11 cellular contexts compared by ENCODE assay signal in genomic region chr4:158775091-158775651, GRCh38. TPM values are rescaled to one million over a fixed set of nuclear protein-coding genes. Genes with fewer than 3 reads are reported as not detected.
DNase-seq lines count a peak whose midpoint lies in the region; ATAC-seq and TF ChIP-seq lines count a peak whose summit lies in the region.
"Had no signal": no experiment of that assay in that cellular context is flagged by ENCODE, and none has a peak within 500 bp of the region (broad histone marks: within the 10 kb centered on the region; RNA-seq: fewer than 3 reads in every experiment).

No MANE protein-coding gene starts in this region.

- peak; percentile 62 for DNase-seq in AG08395 (ENCODE audit: low spot score)
- DNase-seq in fibroblast of villous mesenchyme (ENCODE audit: low read depth): peak; percentile 58
- no peak for DNase-seq in neuronal stem cell (ENCODE audit: low spot score)
- DNase-seq in stimulated activated naive B cell treated with anti-CD40 and anti-IgM and Interleukin-4, amounts not matched to agents 10 μg/mL and 1 μg/mL and 100 μg/mL, for 72 hours: no peak
- no peak for DNase-seq in GDM1 (lab: John Stamatoyannopoulos, UW)
- DNase-seq in NCI-H2029 (lab: John Stamatoyannopoulos, UW): no peak
- DNase-seq: NCI-H524; stimulated activated CD4-positive, alpha-beta T cell treated with anti-CD3 and anti-CD28 coated beads, Interleukin-4, amount 100 ng/mL, for 4 hours had no signal

- no peak overlapping the region for H2BK12ac ChIP-seq in neuronal stem cell (ENCODE audit: low read length)

- WGBS in neuronal stem cell (ENCODE audit: extremely low coverage in 2 of 2, insufficient read length in 2 of 2, insufficient replicate concordance in 1 of 2), 2 donors: no CpG with 5 or more reads among the region's 1 CpG

- no peak overlapping the region for H3K27ac Mint-ChIP-seq in stimulated activated naive B cell treated with anti-CD40 and anti-IgM and Interleukin-4, amounts not matched to agents 10 μg/mL and 1 μg/mL and 100 μg/mL, for 72 hours
- H3K27ac Mint-ChIP-seq: B cell had no signal

- H2BK5ac ChIP-seq in neuronal stem cell (ENCODE audit: low read length): no peak overlapping the region

- H3K36me3 ChIP-seq in neuronal stem cell (replicated peaks in 1 of 2; ENCODE audit: control insufficient read depth in 2 of 2, insufficient read depth in 2 of 2, low read length in 2 of 2): no peaks in the 10 kb centered on the region

- peaks cover 0 to 2% (median 0%) of the 10 kb centered on the region in 3 experiments for H3K27me3 ChIP-seq in neuronal stem cell (ENCODE audit: control insufficient read depth in 3 of 3, insufficient read depth in 3 of 3, low read depth in 1 of 3, low read length in 3 of 3)

- H3K4me3 ChIP-seq in fibroblast of villous mesenchyme (ENCODE audit: low read depth, low read length) (no peak overlapping the region), neuronal stem cell (ENCODE audit: low read length in 2 of 2) (no peak overlapping the region)

- peak overlapping the region; percentile 39 for H2AFZ ChIP-seq in neuronal stem cell (ENCODE audit: low read length)

- no peak overlapping the region for H3K14ac ChIP-seq in neuronal stem cell (ENCODE audit: low read length)

- H4K8ac ChIP-seq in neuronal stem cell (ENCODE audit: low read depth, low read length): no peak overlapping the region

- H3K9me3 Mint-ChIP-seq in stimulated activated naive B cell treated with anti-CD40 and anti-IgM and Interleukin-4, amounts not matched to agents 10 μg/mL and 1 μg/mL and 100 μg/mL, for 72 hours: no peaks in the 10 kb centered on the region

- no peak overlapping the region for H2BK15ac ChIP-seq in neuronal stem cell (ENCODE audit: low read length)

- H3K18ac ChIP-seq in neuronal stem cell (ENCODE audit: low read length): no peak overlapping the region

- no peak overlapping the region for H3K23ac ChIP-seq in neuronal stem cell (ENCODE audit: low read depth, low read length, poor library complexity)

- H3K36me3 Mint-ChIP-seq in stimulated activated naive B cell treated with anti-CD40 and anti-IgM and Interleukin-4, amounts not matched to agents 10 μg/mL and 1 μg/mL and 100 μg/mL, for 72 hours: no peaks in the 10 kb centered on the region

- H3K79me1 ChIP-seq in neuronal stem cell (ENCODE audit: low read depth, low read length): no peaks in the 10 kb centered on the region

- H3K27me3 Mint-ChIP-seq in stimulated activated naive B cell treated with anti-CD40 and anti-IgM and Interleukin-4, amounts not matched to agents 10 μg/mL and 1 μg/mL and 100 μg/mL, for 72 hours: peaks cover 46% of the 10 kb centered on the region in 2 donors

- no peak overlapping the region for H3K4ac ChIP-seq in neuronal stem cell (ENCODE audit: low read length)

- H3K27ac ChIP-seq in neuronal stem cell (replicated peaks; ENCODE audit: low read length): no peak overlapping the region

- H4K91ac ChIP-seq in neuronal stem cell (ENCODE audit: low read depth, low read length, poor library complexity): no peak overlapping the region

- H3K4me3 Mint-ChIP-seq in stimulated activated naive B cell treated with anti-CD40 and anti-IgM and Interleukin-4, amounts not matched to agents 10 μg/mL and 1 μg/mL and 100 μg/mL, for 72 hours: no peak overlapping the region
- H3K4me3 Mint-ChIP-seq: B cell had no signal

- no peak overlapping the region for H2AK5ac ChIP-seq in neuronal stem cell (ENCODE audit: low read depth, low read length)

- H3K9me3 ChIP-seq in neuronal stem cell (replicated peaks in 1 of 2; ENCODE audit: control insufficient read depth in 2 of 2, insufficient read depth in 1 of 2, low read depth in 1 of 2, low read length in 2 of 2): no peaks in the 10 kb centered on the region

- H3K4me2 ChIP-seq in neuronal stem cell (ENCODE audit: insufficient read depth, low read length, poor library complexity, severe bottlenecking): no peak overlapping the region

- ATAC-seq in SK-N-SH treated with all-trans-retinoic acid at 6 μM for 48 hours: peak; percentile 66
- ATAC-seq in stimulated activated naive B cell treated with anti-CD40 and anti-IgM and Interleukin-4, amounts not matched to agents 10 μg/mL and 1 μg/mL and 100 μg/mL, for 72 hours (replicated peaks): no peak
- ATAC-seq in HG02981 (IDR thresholded peaks at IDR 0.05; ENCODE audit: unreplicated experiment): no peak

- H3K4me1 Mint-ChIP-seq in stimulated activated naive B cell treated with anti-CD40 and anti-IgM and Interleukin-4, amounts not matched to agents 10 μg/mL and 1 μg/mL and 100 μg/mL, for 72 hours: peaks cover 6 to 7% of the 10 kb centered on the region in 2 donors

- H3K4me1 ChIP-seq in neuronal stem cell (ENCODE audit: control insufficient read depth in 2 of 2, insufficient read depth in 1 of 2, low read depth in 1 of 2, low read length in 2 of 2): peaks cover 1 to 27% of the 10 kb centered on the region in 2 donors

- no peak for TF ChIP-seq CTCF in fibroblast of villous mesenchyme (IDR thresholded peaks at IDR 0.05; ENCODE audit: insufficient read depth, low read depth, low read length)

- no peak overlapping the region for H2BK120ac ChIP-seq in neuronal stem cell (ENCODE audit: low read depth, low read length)

- no peak overlapping the region for H3K9ac ChIP-seq in neuronal stem cell (ENCODE audit: low read depth, low read length, poor library complexity)

TF ChIP-seq in SK-N-SH treated with all-trans-retinoic acid at 6 μM for 48 hours, 23 proteins besides CTCF, POLR2A, EP300 and RAD21:
- TF ChIP-seq ISL1 (CRISPR knock-in tag; IDR thresholded peaks at IDR 0.05): no peak
- no peak for TF ChIP-seq ZNF565 (CRISPR knock-in tag; conservative IDR thresholded peaks at IDR 0.05; ENCODE audit: low read depth)
- TF ChIP-seq PATZ1 (CRISPR knock-in tag; IDR thresholded peaks at IDR 0.05; ENCODE audit: borderline replicate concordance): 0 out of 2 replicates have a peak, but pooled peaks have one; percentile 13

RNA-seq across cellular contexts. Expression of gene FNIP2, which starts 6.3 kb away (rescaled TPM):
- total RNA-seq in fibroblast of villous mesenchyme: 24.6 and 43.5 TPM in 2 replicates
- polyA plus RNA-seq in neuronal stem cell (2013, experiment 1 of 2): 5.8 TPM
- polyA plus RNA-seq in neuronal stem cell (2013, experiment 2 of 2): 6.0 TPM

RNA-seq across cellular contexts. Expression of gene PPID, which starts 52.0 kb away (rescaled TPM):
- total RNA-seq in fibroblast of villous mesenchyme: 15.8 and 27.2 TPM in 2 replicates
- polyA plus RNA-seq in neuronal stem cell (2013, experiment 1 of 2): 48.1 TPM
- 45.4 TPM for polyA plus RNA-seq in neuronal stem cell (2013, experiment 2 of 2)

Comparison
In these comparisons a context has a peak if more than half of its experiments do, and no peak if none do; other contexts are left out.
1. DNase-seq: peak in AG08395 (single experiment) and fibroblast of villous mesenchyme (single experiment); none in neuronal stem cell (single experiment), stimulated activated naive B cell treated with anti-CD40 and anti-IgM and Interleukin-4, amounts not matched to agents 10 μg/mL and 1 μg/mL and 100 μg/mL, for 72 hours (single experiment), GDM1 (single experiment) and NCI-H2029 (single experiment).